Comparison of ENCODE assay signal across 22 cellular contexts in the genomic region with DNA sequence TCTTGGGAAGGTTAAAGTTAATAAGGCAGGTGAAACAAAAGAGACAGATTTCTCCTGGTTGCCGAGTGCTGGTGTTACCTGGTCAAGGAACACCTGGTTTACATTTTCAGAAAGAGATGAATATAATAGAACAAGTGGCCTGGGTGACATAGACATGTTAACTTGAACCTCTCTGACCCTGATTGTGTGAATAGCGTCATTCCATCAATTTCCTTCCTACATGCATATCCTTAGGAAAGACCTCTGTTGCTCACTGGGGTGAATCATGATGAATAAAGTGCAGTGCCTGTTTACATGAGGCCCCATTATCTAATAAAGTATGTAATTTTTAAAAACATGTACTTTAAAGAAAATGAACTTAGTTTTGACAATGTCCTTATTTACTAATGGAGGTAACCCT.
"Had no signal": no experiment of that assay in that cellular context is flagged by ENCODE, and none has a peak within 500 bp of the region (broad histone marks: within the 10 kb centered on the region; RNA-seq: fewer than 3 reads in every experiment).

No MANE protein-coding gene starts in this region.

- H3K4me1 ChIP-seq: adrenal gland, body of pancreas, gastrocnemius medialis, heart right ventricle, tibial nerve, vagina had no signal

- H3K9me3 ChIP-seq: adrenal gland, body of pancreas, gastrocnemius medialis, tibial nerve, vagina had no signal

- ATAC-seq: body of pancreas, gastrocnemius medialis, heart right ventricle, right cardiac atrium had no signal

- H3K27me3 ChIP-seq: adrenal gland, body of pancreas, gastrocnemius medialis, heart right ventricle, tibial nerve, vagina had no signal

- H3K36me3 ChIP-seq: adrenal gland, gastrocnemius medialis, heart right ventricle, tibial nerve, vagina had no signal

- H3K27ac ChIP-seq: adrenal gland, body of pancreas, coronary artery, epithelial cell of prostate, gastrocnemius medialis, heart right ventricle, skin epidermis, tibial nerve, vagina had no signal

- DNase-seq: activated CD4-positive, alpha-beta memory T cell treated with anti-CD3 and anti-CD28 coated beads, Interleukin-2, amount 10 ng/mL, durations not matched to agents 7 days and 5 days; activated CD4-positive, alpha-beta T cell treated with anti-CD3 and anti-CD28 coated beads for 1 hour; activated effector memory CD4-positive, alpha-beta T cell treated with anti-CD3 and anti-CD28 coated beads, Interleukin-2, amount 50 U/mL, for 16 hours; activated T-cell treated with anti-CD3 and anti-CD28 coated beads, Interleukin-2, amount 50 U/mL, for 48 hours; adrenal gland; central memory CD4-positive, alpha-beta T cell; effector CD8-positive, alpha-beta T cell; gastrocnemius medialis; heart right ventricle; naive B cell; right cardiac atrium; stimulated activated CD4-positive, alpha-beta T cell treated with anti-CD3 and anti-CD28 coated beads, Interleukin-4, amount 100 ng/mL, for 4 hours; stimulated activated CD8-positive, alpha-beta memory T cell treated with anti-CD3 and anti-CD28 coated beads, Interleukin-4, amount 100 ng/mL, for 48 hours; stimulated activated naive CD4-positive, alpha-beta T cell treated with Interleukin-2 at 50 U/mL for 16 hours; substantia nigra had no signal

- H3K4me3 ChIP-seq: adrenal gland, body of pancreas, coronary artery, gastrocnemius medialis, heart right ventricle, lung, skin epidermis, tibial nerve, vagina had no signal
